ENCODE assay signal across 11 cellular contexts in genomic region chr1:94385354-94385947, GRCh38. TPM values are rescaled to one million over a fixed set of nuclear protein-coding genes. Genes with fewer than 3 reads are reported as not detected.
DNase-seq lines count a peak whose midpoint lies in the region; ATAC-seq and TF ChIP-seq lines count a peak whose summit lies in the region.
"Had no signal": no experiment of that assay in that cellular context is flagged by ENCODE, and none has a peak within 500 bp of the region (broad histone marks: within the 10 kb centered on the region; RNA-seq: fewer than 3 reads in every experiment).

No MANE protein-coding gene starts in this region.

- H3K4me3 ChIP-seq in SJCRH30 (no peak overlapping the region; the same call in 1 of the 2 replicates), brain microvascular endothelial cell (ENCODE audit: low read depth, low read length) (no peak overlapping the region), left ventricle myocardium inferior (no peak overlapping the region)
- H3K4me3 ChIP-seq: gastroesophageal sphincter, lung had no signal

- H3K4me1 Mint-ChIP-seq in activated CD4-positive, alpha-beta T cell treated with anti-CD3 and anti-CD28 coated beads, Interleukin-2, amount 10 ng/mL, durations not matched to agents 24 days and 14 days: peaks cover 19% of the 10 kb centered on the region

- H3K9me3 ChIP-seq in SJCRH30 (replicated peaks) (0 out of 2 replicates have a peak, but pooled peaks cover under 1% of the 10 kb centered on the region), left ventricle myocardium inferior (replicated peaks) (no peaks in the 10 kb centered on the region)
- H3K9me3 ChIP-seq: gastroesophageal sphincter had no signal

- H3K27me3 Mint-ChIP-seq in activated CD4-positive, alpha-beta T cell treated with anti-CD3 and anti-CD28 coated beads, Interleukin-2, amount 10 ng/mL, durations not matched to agents 24 days and 14 days: peaks cover 1% of the 10 kb centered on the region

- H3K27ac ChIP-seq in SJCRH30: peak overlapping the region; percentile 51
- H3K27ac ChIP-seq in brain microvascular endothelial cell: no peak overlapping the region
- H3K27ac ChIP-seq in left ventricle myocardium inferior (replicated peaks): no peak overlapping the region
- H3K27ac ChIP-seq: gastroesophageal sphincter had no signal

- peak; percentile 25 for ATAC-seq in left colon
- ATAC-seq in stimulated activated naive CD8-positive, alpha-beta T cell treated with anti-CD3 and anti-CD28 coated beads, Interleukin-15, Interleukin-2, amounts not matched to agents 100 U/mL and 50 U/mL, for 24 hours: peak; percentile 79
- ATAC-seq: gastroesophageal sphincter had no signal

- H3K4me1 ChIP-seq in SJCRH30: peaks cover 17% of the 10 kb centered on the region
- H3K4me1 ChIP-seq in left ventricle myocardium inferior: peaks cover 11% of the 10 kb centered on the region
- H3K4me1 ChIP-seq: gastroesophageal sphincter had no signal

- H3K27me3 ChIP-seq in SJCRH30 (no peaks in the 10 kb centered on the region), brain microvascular endothelial cell (replicated peaks) (no peaks in the 10 kb centered on the region), left ventricle myocardium inferior (ENCODE audit: low read depth) (no peaks in the 10 kb centered on the region)
- H3K27me3 ChIP-seq: gastroesophageal sphincter had no signal

- H3K36me3 ChIP-seq in SJCRH30: no peaks in the 10 kb centered on the region
- H3K36me3 ChIP-seq in brain microvascular endothelial cell (replicated peaks): no peaks in the 10 kb centered on the region
- no peaks in the 10 kb centered on the region for H3K36me3 ChIP-seq in left ventricle myocardium inferior
- H3K36me3 ChIP-seq: gastroesophageal sphincter had no signal

- TF ChIP-seq CTCF in brain microvascular endothelial cell (IDR thresholded peaks at IDR 0.05; ENCODE audit: low read depth, low read length, missing control alignments) (no peak), left ventricle myocardium inferior (IDR thresholded peaks at IDR 0.05; ENCODE audit: borderline replicate concordance) (no peak)

- in situ Hi-C loops in brain microvascular endothelial cell (cut with HindIII; ENCODE audit: low pct_ligation_motif_present, low sequenced_read_pairs): no loop called here

- H3K36me3 Mint-ChIP-seq in activated CD4-positive, alpha-beta T cell treated with anti-CD3 and anti-CD28 coated beads, Interleukin-2, amount 10 ng/mL, durations not matched to agents 24 days and 14 days (ENCODE audit: low read depth): no peaks in the 10 kb centered on the region

- H3K4me3 Mint-ChIP-seq in activated CD4-positive, alpha-beta T cell treated with anti-CD3 and anti-CD28 coated beads, Interleukin-2, amount 10 ng/mL, durations not matched to agents 24 days and 14 days: peak overlapping the region; percentile 52

- peak overlapping the region; percentile 77 for H3K27ac Mint-ChIP-seq in activated CD4-positive, alpha-beta T cell treated with anti-CD3 and anti-CD28 coated beads, Interleukin-2, amount 10 ng/mL, durations not matched to agents 24 days and 14 days
- H3K27ac Mint-ChIP-seq: dendritic cell treated with granulocyte-macrophage colony-stimulating factor and Interleukin-4, amounts not matched to agents 40 ng/mL and 50 ng/mL, for 4 days had no signal

- DNase-seq in activated CD4-positive, alpha-beta T cell treated with anti-CD3 and anti-CD28 coated beads, Interleukin-2, amount 10 ng/mL, durations not matched to agents 24 days and 14 days: no peak
- no peak for DNase-seq in activated CD4-positive, alpha-beta T cell treated with anti-CD3 and anti-CD28 coated beads, Interleukin-2, amount 50 U/mL, for 1 hour
- DNase-seq in SJCRH30 (peak; percentile 42 to 62), left colon (peak in 1 of 2 donors; percentile 16), brain microvascular endothelial cell (no peak), left ventricle myocardium inferior (no peak), ureter (ENCODE audit: low spot score) (no peak)
- DNase-seq in stimulated activated naive CD8-positive, alpha-beta T cell treated with anti-CD3 and anti-CD28 coated beads, Interleukin-15, Interleukin-2, amounts not matched to agents 100 U/mL and 50 U/mL, for 24 hours: peak; percentile 28

- intact Hi-C loops in activated CD4-positive, alpha-beta T cell treated with anti-CD3 and anti-CD28 coated beads, Interleukin-2, amount 10 ng/mL, durations not matched to agents 24 days and 14 days (cut with micrococcal nuclease): no loop called here
- intact Hi-C loops in left colon (cut with DNase I, micrococcal nuclease) (no loop called here), left ventricle myocardium inferior (cut with micrococcal nuclease) (no loop called here)

- H3K9me3 Mint-ChIP-seq in activated CD4-positive, alpha-beta T cell treated with anti-CD3 and anti-CD28 coated beads, Interleukin-2, amount 10 ng/mL, durations not matched to agents 24 days and 14 days: no peaks in the 10 kb centered on the region
- H3K9me3 Mint-ChIP-seq: dendritic cell treated with granulocyte-macrophage colony-stimulating factor and Interleukin-4, amounts not matched to agents 40 ng/mL and 50 ng/mL, for 4 days had no signal

RNA-seq across cellular contexts. Expression of gene ABCD3, which starts 32.7 kb away (rescaled TPM):
- 29.9 and 31.1 TPM in 2 replicates for total RNA-seq in activated CD4-positive, alpha-beta T cell treated with anti-CD3 and anti-CD28 coated beads, Interleukin-2, amount 10 ng/mL, durations not matched to agents 24 days and 14 days
- 52.0 and 53.4 TPM in 2 replicates for total RNA-seq in SJCRH30 (2014; rRNA removed; shearing (Covaris generic))
- 100 to 1,000 TPM; 111 to 117 TPM for total RNA-seq in left colon
- total RNA-seq in left ventricle myocardium inferior: 76.6 TPM
- total RNA-seq in ureter: 126 TPM

Comparison
In these comparisons a context has a peak if more than half of its experiments do, and no peak if none do; other contexts are left out.
1. DNase-seq: peak in SJCRH30 (2 of 2) and stimulated activated naive CD8-positive, alpha-beta T cell treated with anti-CD3 and anti-CD28 coated beads, Interleukin-15, Interleukin-2, amounts not matched to agents 100 U/mL and 50 U/mL, for 24 hours (single experiment); none in activated CD4-positive, alpha-beta T cell treated with anti-CD3 and anti-CD28 coated beads, Interleukin-2, amount 10 ng/mL, durations not matched to agents 24 days and 14 days (single experiment), activated CD4-positive, alpha-beta T cell treated with anti-CD3 and anti-CD28 coated beads, Interleukin-2, amount 50 U/mL, for 1 hour (single experiment), brain microvascular endothelial cell (single experiment), left ventricle myocardium inferior (single experiment) and ureter (single experiment).